ENCODE assay signal across 1 cellular context in genomic region chr18:158128-159036, GRCh38.
TF ChIP-seq lines count a peak whose summit lies in the region.

TSS of gene USP14 (plus strand) at chr18:158557. CDS start at chr18:158699, 142 bp downstream.

TF ChIP-seq in K562, 482 proteins besides CTCF, POLR2A, EP300 and RAD21 (continued from another document and continues in another):
- TF ChIP-seq HSF4 (CRISPR knock-in tag; IDR thresholded peaks at IDR 0.05; ENCODE audit: borderline replicate concordance) (no peak), ZNF134 (CRISPR knock-in tag; conservative IDR thresholded peaks at IDR 0.05) (peak; percentile 49; the same call in 1 of the 2 replicates), EP400 (IDR thresholded peaks at IDR 0.05) (peak; percentile 82), SNRNP70 (optimal IDR thresholded peaks at IDR 0.05; ENCODE audit: low read depth, low read length) (no peak), KLF6 (CRISPR knock-in tag; IDR thresholded peaks at IDR 0.05; ENCODE audit: borderline replicate concordance) (0 out of 2 replicates have a peak, but pooled peaks have one; percentile 75), MTA1 (IDR thresholded peaks at IDR 0.05; ENCODE audit: borderline replicate concordance) (peak; percentile 99), ZNF444 (CRISPR knock-in tag; IDR thresholded peaks at IDR 0.05) (no peak), SRSF3 (IDR thresholded peaks at IDR 0.05; ENCODE audit: insufficient read depth, low read length) (no peak), TAL1 (IDR thresholded peaks at IDR 0.05) (no peak), ZNF253 (CRISPR knock-in tag; conservative IDR thresholded peaks at IDR 0.05) (no peak), XRCC5 (IDR thresholded peaks at IDR 0.05; ENCODE audit: low read depth, low read length) (0 out of 2 replicates have a peak, but pooled peaks have one; percentile 47), ZMIZ1 (IDR thresholded peaks at IDR 0.05; ENCODE audit: low read depth in 2 of 2, low read length in 2 of 2) (no peak), ZBTB7A (IDR thresholded peaks at IDR 0.05; ENCODE audit: borderline replicate concordance, control insufficient read depth, low read depth, low read length) (0 out of 2 replicates have a peak, but pooled peaks have one; percentile 16), ARID4B (CRISPR knock-in tag; IDR thresholded peaks at IDR 0.05) (peak; percentile 98), HLTF (IDR thresholded peaks at IDR 0.05) (no peak), THRA (IDR thresholded peaks at IDR 0.05) (no peak), GTF2A2 (tag; IDR thresholded peaks at IDR 0.05) (no peak), PHF20 (IDR thresholded peaks at IDR 0.05; ENCODE audit: partially characterized antibody) (peak; percentile 94), SP2 (IDR thresholded peaks at IDR 0.05; ENCODE audit: extremely low read depth, low read depth, low read length, poor library complexity, severe bottlenecking) (peak; percentile 20), NRF1 (conservative IDR thresholded peaks at IDR 0.05 in 1 of 2, IDR thresholded peaks at IDR 0.05 in 1 of 2) (peak; percentile 94 to 95), ZNF561 (CRISPR knock-in tag; conservative IDR thresholded peaks at IDR 0.05) (no peak), NEUROD1 (IDR thresholded peaks at IDR 0.05; ENCODE audit: borderline replicate concordance, low read depth, low read length, partially characterized antibody) (peak; percentile 54), RHOXF2B (CRISPR knock-in tag; conservative IDR thresholded peaks at IDR 0.05) (peak; percentile 79; the same call in 1 of the 2 replicates), RNF219 (CRISPR knock-in tag; IDR thresholded peaks at IDR 0.05) (no peak), RBM17 (IDR thresholded peaks at IDR 0.05; ENCODE audit: borderline replicate concordance, low read depth, low read length) (no peak), HNRNPLL (IDR thresholded peaks at IDR 0.05; ENCODE audit: low read depth, low read length, poor library complexity, severe bottlenecking) (peak; percentile 62), MTA2 (IDR thresholded peaks at IDR 0.05; ENCODE audit: low read depth) (no peak), POLR3G (IDR thresholded peaks at IDR 0.05; ENCODE audit: extremely low read depth, insufficient read length, insufficient replicate concordance) (no peak), U2AF1 (optimal IDR thresholded peaks at IDR 0.05; ENCODE audit: low read depth, low read length) (peak; percentile 99), TCF7L2 (IDR thresholded peaks at IDR 0.05; ENCODE audit: low read depth, low read length) (no peak; the same call in 1 of the 2 replicates), ZNF395 (CRISPR knock-in tag; IDR thresholded peaks at IDR 0.05) (peak; percentile 57; the same call in 1 of the 2 replicates), L3MBTL2 (IDR thresholded peaks at IDR 0.05) (peak; percentile 100), E2F1 (CRISPR knock-in tag; IDR thresholded peaks at IDR 0.05) (peak; percentile 15; the same call in 1 of the 2 replicates), FOXJ2 (tag; IDR thresholded peaks at IDR 0.05) (peak; percentile 86), ZEB2 (IDR thresholded peaks at IDR 0.05) (no peak), JUN (IDR thresholded peaks at IDR 0.05; ENCODE audit: borderline replicate concordance, low read depth, low read length) (peak; percentile 40; the same call in 1 of the 2 replicates), JUN (CRISPR knock-in tag; IDR thresholded peaks at IDR 0.05; ENCODE audit: borderline replicate concordance) (no peak; the same call in 1 of the 2 replicates), E2F8 (IDR thresholded peaks at IDR 0.05; ENCODE audit: low read depth, partially characterized antibody) (peak; percentile 90), ZNF764 (CRISPR knock-in tag; IDR thresholded peaks at IDR 0.05; ENCODE audit: low read depth) (no peak), ZNF384 (IDR thresholded peaks at IDR 0.05; ENCODE audit: low read depth, low read length) (no peak), SUPT5H (IDR thresholded peaks at IDR 0.05) (peak; percentile 65), ZBTB1 (CRISPR knock-in tag; IDR thresholded peaks at IDR 0.05; ENCODE audit: borderline replicate concordance, low read depth) (peak; percentile 64; the same call in 1 of the 2 replicates), HDAC1 (IDR thresholded peaks at IDR 0.05) (peak; percentile 34 to 72; a peak in 3 of 4 replicates), ZNF668 (CRISPR knock-in tag; IDR thresholded peaks at IDR 0.05) (peak; percentile 88), USF2 (CRISPR knock-in tag; IDR thresholded peaks at IDR 0.05) (peak; percentile 94), ZFP30 (CRISPR knock-in tag; IDR thresholded peaks at IDR 0.05; ENCODE audit: borderline replicate concordance) (no peak), TAF1 (IDR thresholded peaks at IDR 0.05; ENCODE audit: control insufficient read depth, extremely low read depth, insufficient read depth, low read length, severe bottlenecking) (peak; percentile 63), RNF2 (IDR thresholded peaks at IDR 0.05) (peak; percentile 92)
